ENCODE assay signal across 26 cellular contexts in genomic region chr3:120276767-120277166, GRCh38. TPM values are rescaled to one million over a fixed set of nuclear protein-coding genes. Genes with fewer than 3 reads are reported as not detected.
"Had no signal": no experiment of that assay in that cellular context is flagged by ENCODE, and none has a peak within 500 bp of the region (broad histone marks: within the 10 kb centered on the region; RNA-seq: fewer than 3 reads in every experiment).

No MANE protein-coding gene starts in this region.

- H3K36me3 ChIP-seq: left lung, lower lobe of right lung, pancreas, prostate gland, sigmoid colon, spleen, tibial nerve, uterus had no signal

- H3K27ac ChIP-seq: left lung, lower lobe of right lung, pancreas, prostate gland, sigmoid colon, spleen, tibial nerve, uterus had no signal

- H3K9me3 Mint-ChIP-seq: natural killer cell; stimulated activated effector memory CD8-positive, alpha-beta T cell treated with anti-CD3 and anti-CD28 coated beads, Interleukin-12 subunit alpha, Interleukin-12 subunit beta, amount 100 ng/mL, for 72 hours; stimulated activated naive CD8-positive, alpha-beta T cell treated with anti-CD3 and anti-CD28 coated beads, Interleukin-15, Interleukin-2, amounts not matched to agents 100 ng/mL and 50 ng/mL, for 24 hours; type B pancreatic cell had no signal

- H3K4me3 Mint-ChIP-seq: immature natural killer cell; natural killer cell; nephron progenitor cell; stimulated activated effector memory CD8-positive, alpha-beta T cell treated with anti-CD3 and anti-CD28 coated beads, Interleukin-12 subunit alpha, Interleukin-12 subunit beta, amount 100 ng/mL, for 72 hours; stimulated activated naive CD8-positive, alpha-beta T cell treated with anti-CD3 and anti-CD28 coated beads, Interleukin-15, Interleukin-2, amounts not matched to agents 100 ng/mL and 50 ng/mL, for 24 hours; type B pancreatic cell had no signal

- H3K9me3 ChIP-seq: left lung, lower lobe of right lung, pancreas, prostate gland, sigmoid colon, spleen, tibial nerve, uterus had no signal

- H3K4me3 ChIP-seq: left lung, lower lobe of right lung, pancreas, prostate gland, sigmoid colon, spleen, tibial nerve, uterus had no signal

- H3K4me1 Mint-ChIP-seq: immature natural killer cell; natural killer cell; nephron progenitor cell; stimulated activated effector memory CD8-positive, alpha-beta T cell treated with anti-CD3 and anti-CD28 coated beads, Interleukin-12 subunit alpha, Interleukin-12 subunit beta, amount 100 ng/mL, for 72 hours had no signal

- DNase-seq: hypothalamus; immature natural killer cell; kidney; left colon; left lung; lower lobe of right lung; mammary epithelial cell; mesenchymal stem cell; natural killer cell; nephron progenitor cell; nucleus accumbens; pancreas; posterior cingulate gyrus; retina; right cardiac atrium; sigmoid colon; small intestine; spleen; stimulated activated CD4-positive, alpha-beta T cell treated with anti-CD3 and anti-CD28 coated beads, Interleukin-4, amount 100 ng/mL, for 24 hours; stimulated activated naive CD4-positive, alpha-beta T cell; uterus had no signal

- H3K27ac Mint-ChIP-seq: immature natural killer cell; natural killer cell; nephron progenitor cell; stimulated activated effector memory CD8-positive, alpha-beta T cell treated with anti-CD3 and anti-CD28 coated beads, Interleukin-12 subunit alpha, Interleukin-12 subunit beta, amount 100 ng/mL, for 72 hours; stimulated activated naive CD8-positive, alpha-beta T cell treated with anti-CD3 and anti-CD28 coated beads, Interleukin-15, Interleukin-2, amounts not matched to agents 100 ng/mL and 50 ng/mL, for 24 hours; type B pancreatic cell had no signal

- ATAC-seq: left colon; left lung; lower lobe of right lung; natural killer cell; pancreas; right cardiac atrium; stimulated activated effector memory CD8-positive, alpha-beta T cell treated with anti-CD3 and anti-CD28 coated beads, Interleukin-12 subunit alpha, Interleukin-12 subunit beta, amount 100 ng/mL, for 72 hours had no signal

- H3K4me1 ChIP-seq: left lung, lower lobe of right lung, pancreas, prostate gland, spleen, tibial nerve, uterus had no signal

- H3K36me3 Mint-ChIP-seq: immature natural killer cell; natural killer cell; stimulated activated effector memory CD8-positive, alpha-beta T cell treated with anti-CD3 and anti-CD28 coated beads, Interleukin-12 subunit alpha, Interleukin-12 subunit beta, amount 100 ng/mL, for 72 hours; type B pancreatic cell had no signal

- H3K27me3 ChIP-seq: left lung, pancreas, sigmoid colon, tibial nerve, uterus had no signal

RNA-seq across cellular contexts. Expression of gene GPR156, which starts 8.3 kb away (rescaled TPM):
- polyA plus RNA-seq: immature natural killer cell had no signal
